9 cellular contexts compared by ENCODE assay signal in genomic region chr3:72152551-72153476, GRCh38.
A peak's percentile ranks its signal among the peaks of the same experiment; 100 is the strongest.
DNase-seq lines count a peak whose midpoint lies in the region; ATAC-seq, FAIRE-seq and TF ChIP-seq lines count a peak whose summit lies in the region.
"Had no signal": no experiment of that assay in that cellular context is flagged by ENCODE, and none has a peak within 500 bp of the region (broad histone marks: within the 10 kb centered on the region; RNA-seq: fewer than 3 reads in every experiment).

No MANE protein-coding gene starts in this region.

- H3K9me3 ChIP-seq in K562 (replicated peaks; ENCODE audit: control insufficient read depth, insufficient read depth, low read depth, low read length) (peaks cover 2% of the 10 kb centered on the region; the same call in 1 of the 2 replicates), tibial nerve (no peaks in the 10 kb centered on the region)

- H3K27ac ChIP-seq in K562 (ENCODE audit: extremely low read depth, low read depth, low read length) (peak overlapping the region; percentile 55), tibial nerve (peak overlapping the region; percentile 5 to 85 (median 64))
- H3K27ac ChIP-seq: BLaER1 treated with 17β-estradiol and CSF1 and Interleukin-3, amounts not matched to agents 10 nM and 100 nM had no signal

- intact Hi-C loops in K562 (cut with micrococcal nuclease) = no loop called here

- no peaks in the 10 kb centered on the region for H3K9me1 ChIP-seq in K562 (ENCODE audit: control insufficient read depth, insufficient read depth, low read length)

- H3K4me1 ChIP-seq in K562 (replicated peaks in 1 of 2; ENCODE audit: control insufficient read depth in 2 of 2, insufficient read depth in 2 of 2, low read length in 2 of 2) (peaks cover 9 to 53% of the 10 kb centered on the region in 2 experiments; a peak in 4 of 5 replicates), tibial nerve (peaks cover 0 to 46% (median 16%) of the 10 kb centered on the region in 4 donors)

- BruUV-seq in K562 (replicated peaks; lab: Mats Ljungman, UMichigan) = TSS peak; percentile 86

- H3K36me3 ChIP-seq in K562 (ENCODE audit: control insufficient read depth, insufficient read depth, low read length) (no peaks in the 10 kb centered on the region), tibial nerve (no peaks in the 10 kb centered on the region)
- H3K36me3 ChIP-seq: BLaER1 treated with 17β-estradiol and CSF1 and Interleukin-3, amounts not matched to agents 10 nM and 100 nM had no signal

- peak overlapping the region; percentile 31 for H3K4me3 ChIP-seq in K562
- H3K4me3 ChIP-seq in tibial nerve = peak overlapping the region; percentile 18 to 41 (median 36)
- H3K4me3 ChIP-seq: BLaER1 treated with 17β-estradiol and CSF1 and Interleukin-3, amounts not matched to agents 10 nM and 100 nM had no signal

- H3K27me3 ChIP-seq in K562 (ENCODE audit: control insufficient read depth in 2 of 2, insufficient read depth in 2 of 2, low read length in 2 of 2) (no peaks in the 10 kb centered on the region), tibial nerve (no peaks in the 10 kb centered on the region)
- H3K27me3 ChIP-seq: BLaER1 treated with 17β-estradiol and CSF1 and Interleukin-3, amounts not matched to agents 10 nM and 100 nM had no signal

- DNase-seq in A172 (ENCODE audit: low spot score) (peak; percentile 12), NCI-H1417 treated with DMSO at 0.1 percent for 48 hours (lab: John Stamatoyannopoulos, UW) (peak; percentile 4), K562 (ENCODE audit: extremely low read depth in 1 of 4, low spot score in 3 of 4) (peak; percentile 48 to 60 (median 54)), left kidney (ENCODE audit: low read depth, low spot score) (peak; percentile 87), tibial nerve (ENCODE audit: low spot score in 2 of 2) (peak; percentile 65 to 67)

- no peaks in the 10 kb centered on the region for H4K20me1 ChIP-seq in K562 (replicated peaks; ENCODE audit: control insufficient read depth, insufficient read depth, low read length)
- H4K20me1 ChIP-seq: BLaER1 treated with 17β-estradiol and CSF1 and Interleukin-3, amounts not matched to agents 10 nM and 100 nM had no signal

- 0 out of 4 replicates have a peak, but pooled peaks of 1 of the 2 experiments have one; percentile 10 for TF ChIP-seq RAD21 in K562 (CRISPR knock-in tag; conservative IDR thresholded peaks at IDR 0.05 in 1 of 2, IDR thresholded peaks at IDR 0.05 in 1 of 2)

- CTCF ChIA-PET in K562 (lab: Yijun Ruan, JAX; ENCODE audit: low intra/inter-chr PET ratio) = no interaction called here

- in situ Hi-C loops in K562 (cut with MboI) = no loop called here

- TF ChIP-seq CTCF in K562 (IDR thresholded peaks at IDR 0.05 in 2 of 3, conservative IDR thresholded peaks at IDR 0.05 in 1 of 3; ENCODE audit: insufficient read depth in 2 of 3, low read depth in 1 of 3, low read length in 3 of 3) (no peak), tibial nerve (IDR thresholded peaks at IDR 0.05) (no peak)

- TF ChIP-seq POLR2A in K562 (conservative IDR thresholded peaks at IDR 0.05) (peak; percentile 44), tibial nerve (IDR thresholded peaks at IDR 0.05) (no peak)

- peak overlapping the region; percentile 86 for H3K4me2 ChIP-seq in K562 (ENCODE audit: insufficient read depth, low read length)
- H3K4me2 ChIP-seq: BLaER1 treated with 17β-estradiol and CSF1 and Interleukin-3, amounts not matched to agents 10 nM and 100 nM had no signal

- POLR2A ChIA-PET in K562 (lab: Yijun Ruan, JAX) = interaction anchor here (0.9 to 1.9 kb wide), 3 partner anchors 10 to 134 kb away, joined by 3 to 7 read pairs (median 4); no protein-coding TSS in a partner anchor

- no peaks in the 10 kb centered on the region; the same call in 2 of the 3 replicates for H3K79me2 ChIP-seq in K562 (ENCODE audit: control insufficient read depth, insufficient read depth, low read length)

- WGBS in K562 (ENCODE audit: insufficient coverage, low coverage, missing lambda C conversion rate) = 4% methylated on average over 21 of the region's 21 CpGs
- 13 to 14% methylated on average over 21 of the region's 21 CpGs for WGBS in tibial nerve, 2 donors

- FAIRE-seq in K562 (lab: Jason Lieb, UNC) = peak; percentile 67

- ATAC-seq in K562 (peak; percentile 63), HG02588 (IDR thresholded peaks at IDR 0.05; ENCODE audit: unreplicated experiment) (no peak), HG03460 (IDR thresholded peaks at IDR 0.05; ENCODE audit: unreplicated experiment) (no peak), GM19351 (IDR thresholded peaks at IDR 0.05; ENCODE audit: unreplicated experiment) (no peak)

- peak overlapping the region; percentile 78 for H2AFZ ChIP-seq in K562 (ENCODE audit: low read depth, low read length)

- H3K9ac ChIP-seq in K562 (ENCODE audit: insufficient read depth in 1 of 2, low read depth in 2 of 2, low read length in 2 of 2) = peak overlapping the region; percentile 50 to 75; a peak in 3 of 4 replicates
- H3K9ac ChIP-seq: BLaER1 treated with 17β-estradiol and CSF1 and Interleukin-3, amounts not matched to agents 10 nM and 100 nM had no signal

- TF ChIP-seq EP300 in K562 (IDR thresholded peaks at IDR 0.05; ENCODE audit: low read length) (no peak), tibial nerve (IDR thresholded peaks at IDR 0.05) (peak in 1 of 2 donors; percentile 67)

TF ChIP-seq in K562, 482 proteins besides CTCF, POLR2A, EP300 and RAD21 (continues in another document):
- TF ChIP-seq MAZ (CRISPR knock-in tag; conservative IDR thresholded peaks at IDR 0.05 in 1 of 2, IDR thresholded peaks at IDR 0.05 in 1 of 2) = 0 out of 4 replicates have a peak, but pooled peaks of 1 of the 2 experiments have one; percentile 40
- no peak for TF ChIP-seq ARHGAP35 (IDR thresholded peaks at IDR 0.05; ENCODE audit: partially characterized antibody)
- no peak for TF ChIP-seq NR2C2 (CRISPR knock-in tag; IDR thresholded peaks at IDR 0.05)
- peak; percentile 74 for TF ChIP-seq NR2C2 (tag; IDR thresholded peaks at IDR 0.05)
- no peak for TF ChIP-seq BCL6 (CRISPR knock-in tag; IDR thresholded peaks at IDR 0.05)
- 0 out of 2 replicates have a peak, but pooled peaks have one; percentile 7 for TF ChIP-seq SPI1 (IDR thresholded peaks at IDR 0.05; ENCODE audit: borderline replicate concordance, low read depth, low read length)
- TF ChIP-seq BRF2 (IDR thresholded peaks at IDR 0.05; ENCODE audit: borderline replicate concordance, insufficient read depth, insufficient read length) = no peak
- peak; percentile 71 for TF ChIP-seq L3MBTL2 (IDR thresholded peaks at IDR 0.05)
- no peak for TF ChIP-seq ZFP30 (CRISPR knock-in tag; IDR thresholded peaks at IDR 0.05; ENCODE audit: borderline replicate concordance)
- no peak for TF ChIP-seq ZNF436 (CRISPR knock-in tag; IDR thresholded peaks at IDR 0.05)
- no peak for TF ChIP-seq NFXL1 (CRISPR knock-in tag; IDR thresholded peaks at IDR 0.05)
- TF ChIP-seq PHF21A (IDR thresholded peaks at IDR 0.05; ENCODE audit: borderline replicate concordance, low read depth) = no peak
- no peak for TF ChIP-seq GTF2A2 (tag; IDR thresholded peaks at IDR 0.05)
- TF ChIP-seq RCOR1 (IDR thresholded peaks at IDR 0.05; ENCODE audit: borderline replicate concordance in 1 of 2, low read depth in 2 of 2, low read length in 2 of 2) = no peak
- no peak for TF ChIP-seq ZNF282 (CRISPR knock-in tag; IDR thresholded peaks at IDR 0.05)
- TF ChIP-seq ZNF316 (IDR thresholded peaks at IDR 0.05) = no peak
- TF ChIP-seq UBTF (IDR thresholded peaks at IDR 0.05; ENCODE audit: borderline replicate concordance in 1 of 2, low read depth in 2 of 2, low read length in 2 of 2) = 0 out of 4 replicates have a peak, but pooled peaks of 1 of the 2 experiments have one; percentile 8
- TF ChIP-seq ZBTB33 (CRISPR knock-in tag; IDR thresholded peaks at IDR 0.05) = no peak
- no peak for TF ChIP-seq GABPA (tag; conservative IDR thresholded peaks at IDR 0.05; ENCODE audit: low read depth)

Comparison
In these comparisons a context has a peak if more than half of its experiments do, and no peak if none do; other contexts are left out.
1. DNase-seq: peak in every context shown above with its lines; median percentile 87 in left kidney; 66 in tibial nerve; 54 in K562; 12 in A172; 4 in NCI-H1417 treated with DMSO at 0.1 percent for 48 hours.